In the genomic region with DNA sequence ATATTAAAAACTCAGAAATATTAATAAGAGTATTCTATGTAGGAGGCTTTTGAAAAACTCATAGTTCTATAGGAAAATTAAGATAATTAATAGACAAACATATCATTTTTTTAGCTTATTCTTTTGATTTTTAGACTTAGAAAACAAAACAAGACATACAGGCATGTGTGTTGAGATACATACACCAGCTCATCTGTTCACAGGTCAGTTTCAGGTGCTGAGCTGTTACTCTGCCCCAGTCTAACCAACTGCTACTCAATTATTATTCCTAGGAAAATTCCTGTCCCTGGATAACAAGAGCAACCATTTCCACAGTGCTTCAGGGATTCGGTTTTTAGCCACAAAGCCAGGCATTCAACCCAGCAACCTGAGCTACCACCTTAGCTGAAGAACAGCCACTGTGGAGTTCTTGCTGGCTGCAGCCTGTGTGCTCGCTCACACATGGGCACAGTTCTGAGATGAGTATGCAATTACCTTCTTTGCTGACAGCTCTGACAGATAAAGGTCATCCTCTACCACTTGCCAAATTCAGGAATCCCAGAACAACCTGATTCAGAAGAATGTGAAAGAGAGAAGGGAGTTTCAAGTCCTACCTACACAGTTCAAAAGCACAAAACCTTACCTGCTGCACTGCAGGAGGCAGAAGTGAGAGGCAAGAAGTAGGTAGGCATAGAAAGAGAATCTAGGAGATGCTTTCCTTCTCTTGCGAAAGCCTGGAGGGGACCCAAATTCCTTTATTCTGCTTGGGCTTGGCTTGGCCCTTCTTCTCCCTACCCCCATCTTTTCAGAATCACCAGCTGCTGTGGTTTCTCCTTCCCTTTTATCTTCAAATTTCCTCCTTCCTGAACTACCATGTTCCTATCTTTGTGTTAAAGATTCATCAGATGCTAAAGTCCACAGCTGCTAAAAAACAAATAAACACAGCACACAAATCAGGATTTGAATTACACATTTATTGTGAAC, we compare ENCODE assay signal across 1 cellular context.
TF ChIP-seq lines count a peak whose summit lies in the region.

No MANE protein-coding gene starts in this region.

TF ChIP-seq in H1, 55 proteins besides CTCF, POLR2A, EP300 and RAD21:
- TF ChIP-seq CEBPB (IDR thresholded peaks at IDR 0.05; ENCODE audit: low read depth, low read length) (peak; percentile 54; the same call in 1 of the 2 replicates), SIRT6 (IDR thresholded peaks at IDR 0.05; ENCODE audit: low read length) (no peak)
